Comparison of ENCODE assay signal across 23 cellular contexts in genomic region chr14:104776481-104776880, GRCh38.
"Had no signal": no experiment of that assay in that cellular context is flagged by ENCODE, and none has a peak within 500 bp of the region (broad histone marks: within the 10 kb centered on the region; RNA-seq: fewer than 3 reads in every experiment).

No MANE protein-coding gene starts in this region.

- H3K27me3 ChIP-seq: adrenal gland, breast epithelium had no signal

- DNase-seq: activated CD4-positive, alpha-beta memory T cell treated with anti-CD3 and anti-CD28 coated beads, Interleukin-2, amount 10 ng/mL, durations not matched to agents 7 days and 5 days; activated CD8-positive, alpha-beta memory T cell treated with anti-CD3 and anti-CD28 coated beads, Interleukin-2, amount 50 U/mL, for 4 hours; activated gamma-delta T cell treated with Interleukin-2 at 50 U/mL for 16 hours; activated naive CD4-positive, alpha-beta T cell treated with anti-CD3 and anti-CD28 coated beads, Interleukin-2, amount 10 ng/mL, durations not matched to agents 7 days and 5 days; activated naive CD8-positive, alpha-beta T cell treated with anti-CD3 and anti-CD28 coated beads, Interleukin-2, amount 10 ng/mL, durations not matched to agents 7 days and 5 days; activated T-cell treated with anti-CD3 and anti-CD28 coated beads, Interleukin-2, amount 50 U/mL, for 72 hours; adrenal gland; anterior cingulate cortex; MM.1S; NCI-H1105; NCI-H1436; NCI-H1694 treated with DMSO at 0.1 percent for 48 hours; NCI-H2029 treated with DMSO at 0.1 percent for 48 hours; NCI-H345; NCI-H510A; NCI-H526 treated with DMSO at 0.1 percent for 48 hours; SIG-M5; T-helper 2 cell; T1000 had no signal

- H3K27ac ChIP-seq: adrenal gland, breast epithelium had no signal

- H3K9me3 Mint-ChIP-seq: activated CD4-positive, alpha-beta memory T cell treated with anti-CD3 and anti-CD28 coated beads, Interleukin-2, amount 10 ng/mL, durations not matched to agents 7 days and 5 days; activated CD4-positive, alpha-beta T cell treated with anti-CD3 and anti-CD28 coated beads, Interleukin-2, amount 10 ng/mL, durations not matched to agents 7 days and 5 days; activated naive CD4-positive, alpha-beta T cell treated with anti-CD3 and anti-CD28 coated beads, Interleukin-2, amount 10 ng/mL, durations not matched to agents 7 days and 5 days; activated naive CD8-positive, alpha-beta T cell treated with anti-CD3 and anti-CD28 coated beads, Interleukin-2, amount 10 ng/mL, durations not matched to agents 7 days and 5 days; activated T-cell treated with anti-CD3 and anti-CD28 coated beads, Interleukin-2, amount 50 U/mL, for 72 hours; activated T-helper 2 cell treated with anti-CD3 and anti-CD28 coated beads, Interferon-gamma antibody, Interleukin-2, Interleukin-4, amounts not matched to agents 10 μg/mL and 5 μg/mL and 100 μg/mL, durations not matched to agents 14 hours and 24 hours and 36 hours had no signal

- H3K36me3 ChIP-seq: breast epithelium had no signal

- H3K4me1 ChIP-seq: adrenal gland, breast epithelium had no signal

- H3K4me3 ChIP-seq: adrenal gland, breast epithelium had no signal

- H3K27ac Mint-ChIP-seq: activated CD4-positive, alpha-beta memory T cell treated with anti-CD3 and anti-CD28 coated beads, Interleukin-2, amount 10 ng/mL, durations not matched to agents 7 days and 5 days; activated naive CD4-positive, alpha-beta T cell treated with anti-CD3 and anti-CD28 coated beads, Interleukin-2, amount 10 ng/mL, durations not matched to agents 7 days and 5 days; activated naive CD8-positive, alpha-beta T cell treated with anti-CD3 and anti-CD28 coated beads, Interleukin-2, amount 10 ng/mL, durations not matched to agents 7 days and 5 days; activated T-cell treated with anti-CD3 and anti-CD28 coated beads, Interleukin-2, amount 50 U/mL, for 72 hours; activated T-helper 2 cell treated with anti-CD3 and anti-CD28 coated beads, Interferon-gamma antibody, Interleukin-2, Interleukin-4, amounts not matched to agents 10 μg/mL and 5 μg/mL and 100 μg/mL, durations not matched to agents 14 hours and 24 hours and 36 hours had no signal

- FAIRE-seq: TTC549 had no signal

- H3K4me1 Mint-ChIP-seq: activated CD4-positive, alpha-beta memory T cell treated with anti-CD3 and anti-CD28 coated beads, Interleukin-2, amount 10 ng/mL, durations not matched to agents 7 days and 5 days; activated CD4-positive, alpha-beta T cell treated with anti-CD3 and anti-CD28 coated beads, Interleukin-2, amount 10 ng/mL, durations not matched to agents 7 days and 5 days; activated naive CD4-positive, alpha-beta T cell treated with anti-CD3 and anti-CD28 coated beads, Interleukin-2, amount 10 ng/mL, durations not matched to agents 7 days and 5 days; activated naive CD8-positive, alpha-beta T cell treated with anti-CD3 and anti-CD28 coated beads, Interleukin-2, amount 10 ng/mL, durations not matched to agents 7 days and 5 days had no signal

- H3K9me3 ChIP-seq: adrenal gland, breast epithelium had no signal

- H3K4me3 Mint-ChIP-seq: activated CD4-positive, alpha-beta memory T cell treated with anti-CD3 and anti-CD28 coated beads, Interleukin-2, amount 10 ng/mL, durations not matched to agents 7 days and 5 days; activated CD4-positive, alpha-beta T cell treated with anti-CD3 and anti-CD28 coated beads, Interleukin-2, amount 10 ng/mL, durations not matched to agents 7 days and 5 days; activated naive CD4-positive, alpha-beta T cell treated with anti-CD3 and anti-CD28 coated beads, Interleukin-2, amount 10 ng/mL, durations not matched to agents 7 days and 5 days; activated naive CD8-positive, alpha-beta T cell treated with anti-CD3 and anti-CD28 coated beads, Interleukin-2, amount 10 ng/mL, durations not matched to agents 7 days and 5 days; activated T-cell treated with anti-CD3 and anti-CD28 coated beads, Interleukin-2, amount 50 U/mL, for 72 hours had no signal

- H3K27me3 Mint-ChIP-seq: activated CD4-positive, alpha-beta memory T cell treated with anti-CD3 and anti-CD28 coated beads, Interleukin-2, amount 10 ng/mL, durations not matched to agents 7 days and 5 days; activated CD4-positive, alpha-beta T cell treated with anti-CD3 and anti-CD28 coated beads, Interleukin-2, amount 10 ng/mL, durations not matched to agents 7 days and 5 days; activated naive CD4-positive, alpha-beta T cell treated with anti-CD3 and anti-CD28 coated beads, Interleukin-2, amount 10 ng/mL, durations not matched to agents 7 days and 5 days; activated naive CD8-positive, alpha-beta T cell treated with anti-CD3 and anti-CD28 coated beads, Interleukin-2, amount 10 ng/mL, durations not matched to agents 7 days and 5 days had no signal

- ATAC-seq: activated T-cell treated with anti-CD3 and anti-CD28 coated beads, Interleukin-2, amount 50 U/mL, for 72 hours had no signal
